Comparison of ENCODE assay signal across 8 cellular contexts in the genomic region with DNA sequence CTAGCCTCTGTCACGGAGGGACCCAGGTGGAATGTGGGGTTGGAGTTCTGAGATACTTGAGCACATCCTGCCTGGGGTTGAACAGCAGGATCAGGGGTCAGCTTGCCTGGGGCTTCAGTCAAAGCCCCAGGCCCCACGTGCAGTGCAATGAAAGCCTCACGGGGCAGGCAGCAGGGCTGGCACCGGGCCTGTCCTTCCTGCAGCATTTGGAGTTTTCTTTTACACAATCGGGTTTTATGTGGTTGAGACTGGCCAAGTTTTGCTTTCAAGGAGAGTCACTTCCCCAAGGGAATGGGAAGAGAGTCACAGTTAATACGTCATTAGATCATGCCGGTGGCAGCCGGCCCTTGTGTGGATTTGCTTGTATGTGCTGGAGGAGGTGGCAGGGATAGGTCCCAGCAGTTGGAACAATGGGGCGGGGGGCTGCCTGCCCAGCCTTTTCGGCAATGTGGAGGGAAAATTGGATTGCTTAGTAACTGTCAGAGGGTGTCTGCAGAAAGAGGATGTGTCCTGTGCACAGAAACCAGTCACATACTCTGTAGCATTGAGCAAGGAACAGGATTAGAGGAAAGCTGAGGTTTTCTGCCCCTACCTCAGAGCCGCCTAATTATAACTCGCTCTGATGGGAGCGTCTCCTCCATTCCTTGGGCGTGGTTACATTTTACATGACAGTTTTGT. TPM values are rescaled to one million over a fixed set of nuclear protein-coding genes. Genes with fewer than 3 reads are reported as not detected.
DNase-seq lines count a peak whose midpoint lies in the region; ATAC-seq, FAIRE-seq and TF ChIP-seq lines count a peak whose summit lies in the region.

No MANE protein-coding gene starts in this region.

- peaks cover 16% of the 10 kb centered on the region for H3K36me3 ChIP-seq in BLaER1
- H3K36me3 ChIP-seq in esophagus muscularis mucosa, result no peaks in the 10 kb centered on the region

- H3K27me3 ChIP-seq in BLaER1 (no peaks in the 10 kb centered on the region), esophagus muscularis mucosa (no peaks in the 10 kb centered on the region)

- peak; percentile 16 to 58 for DNase-seq in NCI-H526 (lab: John Stamatoyannopoulos, UW)
- no peak for DNase-seq in esophagus muscularis mucosa (ENCODE audit: extremely low spot score)
- no peak for DNase-seq in nephron progenitor cell
- no peak for DNase-seq in occipital lobe (lab: John Stamatoyannopoulos, UW)
- no peak for DNase-seq in HTR-8/SVneo (ENCODE audit: insufficient read length, low spot score)
- no peak for DNase-seq in NCI-H1930 (lab: John Stamatoyannopoulos, UW)

- no peak for TF ChIP-seq POLR2A in esophagus muscularis mucosa (IDR thresholded peaks at IDR 0.05; ENCODE audit: low read depth)

- no peak for FAIRE-seq in HTR-8/SVneo (lab: Jason Lieb, UNC)

- peak overlapping the region; percentile 53; the same call in 1 of the 2 replicates for H3K9ac ChIP-seq in BLaER1

- H3K4me3 ChIP-seq in BLaER1, result no peak overlapping the region
- H3K4me3 ChIP-seq in esophagus muscularis mucosa, result no peak overlapping the region

- H3K4me3 Mint-ChIP-seq in nephron progenitor cell, result peak overlapping the region; percentile 0

- intact Hi-C loops in esophagus muscularis mucosa (cut with DNase I), result loop anchor here (5.0 kb wide), 1 partner anchor 92 kb away; the partner anchor contains the start of gene SOCS1

- peaks cover 32% of the 10 kb centered on the region for H3K36me3 Mint-ChIP-seq in nephron progenitor cell (ENCODE audit: low read depth)

- H3K4me1 ChIP-seq in BLaER1 (peaks cover 73% of the 10 kb centered on the region), esophagus muscularis mucosa (peaks cover 14 to 38% (median 32%) of the 10 kb centered on the region in 4 donors)

- peaks cover 55% of the 10 kb centered on the region for H3K4me1 Mint-ChIP-seq in nephron progenitor cell

- H3K27ac Mint-ChIP-seq in nephron progenitor cell, result peak overlapping the region; percentile 7

- no peak for TF ChIP-seq EP300 in esophagus muscularis mucosa (IDR thresholded peaks at IDR 0.05)

- H3K4me2 ChIP-seq in BLaER1, result peak overlapping the region; percentile 79

- H4K20me1 ChIP-seq in BLaER1, result peaks cover 27% of the 10 kb centered on the region

- peak overlapping the region; percentile 69 for H3K27ac ChIP-seq in BLaER1
- H3K27ac ChIP-seq in esophagus muscularis mucosa (replicated peaks in 1 of 4), result peak overlapping the region; percentile 42 to 63 (median 48)

- H3K27me3 Mint-ChIP-seq in nephron progenitor cell (ENCODE audit: low read depth, poor library complexity), result peaks cover 2% of the 10 kb centered on the region

- no peak for ATAC-seq in GM18868 (IDR thresholded peaks at IDR 0.05; ENCODE audit: unreplicated experiment)

- H3K9me3 Mint-ChIP-seq in nephron progenitor cell, result no peaks in the 10 kb centered on the region

- peaks cover 8% of the 10 kb centered on the region for H3K9me3 ChIP-seq in BLaER1
- H3K9me3 ChIP-seq in esophagus muscularis mucosa, result no peaks in the 10 kb centered on the region

- WGBS in esophagus muscularis mucosa, result 43% methylated on average over 13 of the region's 14 CpGs

- TF ChIP-seq CTCF in esophagus muscularis mucosa (IDR thresholded peaks at IDR 0.05), result no peak
- TF ChIP-seq CTCF in nephron progenitor cell (IDR thresholded peaks at IDR 0.05), result no peak

RNA-seq across cellular contexts. Expression of gene RMI2, which starts 4.5 kb away (rescaled TPM):
- 1 to 10 TPM in 1 of 4 donors, under 1 TPM in 2, not detected in 1; 0.29 to 1.7 (median 0.33) TPM for total RNA-seq in esophagus muscularis mucosa
- total RNA-seq in occipital lobe, result 4.1 TPM

Comparison
In these comparisons a context has a peak if more than half of its experiments do, and no peak if none do; other contexts are left out.
1. DNase-seq: peak in NCI-H526 (2 of 2); none in esophagus muscularis mucosa (single experiment), nephron progenitor cell (single experiment), occipital lobe (single experiment), HTR-8/SVneo (single experiment) and NCI-H1930 (0 of 2).